Comparison of ENCODE assay signal across 8 cellular contexts in genomic region chr9:129549684-129550083, GRCh38.
DNase-seq lines count a peak whose midpoint lies in the region; ATAC-seq and TF ChIP-seq lines count a peak whose summit lies in the region.

No MANE protein-coding gene starts in this region.

- H3K27ac Mint-ChIP-seq in stimulated activated naive CD8-positive, alpha-beta T cell treated with anti-CD3 and anti-CD28 coated beads, Interleukin-15, Interleukin-2, amounts not matched to agents 100 ng/mL and 50 ng/mL, for 24 hours = no peak overlapping the region

- ATAC-seq in stimulated activated naive CD8-positive, alpha-beta T cell treated with anti-CD3 and anti-CD28 coated beads, Interleukin-15, Interleukin-2, amounts not matched to agents 100 U/mL and 50 U/mL, for 24 hours = no peak
- peak; percentile 57 for ATAC-seq in aorta (ENCODE audit: low FRiP score)
- ATAC-seq in GM19324 (IDR thresholded peaks at IDR 0.05; ENCODE audit: low FRiP score, unreplicated experiment) = no peak

- H3K9me3 ChIP-seq in esophagus squamous epithelium = no peaks in the 10 kb centered on the region
- H3K9me3 ChIP-seq in muscle layer of duodenum (ENCODE audit: control insufficient read depth in 1 of 2, low read length in 2 of 2) = no peaks in the 10 kb centered on the region
- no peaks in the 10 kb centered on the region for H3K9me3 ChIP-seq in aorta (ENCODE audit: control insufficient read depth, low read length)

- H3K27me3 ChIP-seq in esophagus squamous epithelium (peaks cover 0 to 33% (median 0%) of the 10 kb centered on the region in 4 donors), muscle layer of duodenum (ENCODE audit: low read depth, low read length) (no peaks in the 10 kb centered on the region), aorta (ENCODE audit: control insufficient read depth in 1 of 2, insufficient read depth in 2 of 2, low read length in 1 of 2) (no peaks in the 10 kb centered on the region)

- peaks cover 5% of the 10 kb centered on the region for H3K4me1 Mint-ChIP-seq in stimulated activated naive CD8-positive, alpha-beta T cell treated with anti-CD3 and anti-CD28 coated beads, Interleukin-15, Interleukin-2, amounts not matched to agents 100 ng/mL and 50 ng/mL, for 24 hours (ENCODE audit: low read depth)

- H3K4me3 Mint-ChIP-seq in stimulated activated naive CD8-positive, alpha-beta T cell treated with anti-CD3 and anti-CD28 coated beads, Interleukin-15, Interleukin-2, amounts not matched to agents 100 ng/mL and 50 ng/mL, for 24 hours = peak overlapping the region; percentile 58

- H3K4me3 ChIP-seq in esophagus squamous epithelium = peak overlapping the region; percentile 24 to 69 (median 44)
- peak overlapping the region in 1 of 2 donors; percentile 55 for H3K4me3 ChIP-seq in muscle layer of duodenum (ENCODE audit: low read depth in 1 of 2, low read length in 2 of 2)
- H3K4me3 ChIP-seq in aorta (ENCODE audit: low read length in 2 of 2) = peak overlapping the region; percentile 28 to 35

- no peak for TF ChIP-seq POLR2A in esophagus squamous epithelium (IDR thresholded peaks at IDR 0.05)

- intact Hi-C loops in esophagus squamous epithelium (cut with DNase I) = no loop called here
- intact Hi-C loops in aorta (cut with DNase I) = loop anchor here (2.0 to 10.0 kb wide), 3 partner anchors 47 to 55 kb away; no protein-coding TSS in a partner anchor

- WGBS in esophagus squamous epithelium, 2 donors = 41 to 48% methylated on average over 7 to 8 of the region's 30 CpGs
- 12 to 25% methylated on average over 20 to 30 of the region's 30 CpGs for WGBS in aorta, 2 donors

- H3K27ac ChIP-seq in esophagus squamous epithelium = peak overlapping the region; percentile 53 to 86 (median 73)
- peak overlapping the region; percentile 41 for H3K27ac ChIP-seq in muscle layer of duodenum (ENCODE audit: low read length)
- H3K27ac ChIP-seq in aorta (ENCODE audit: low read depth in 1 of 2, low read length in 2 of 2) = peak overlapping the region in 1 of 2 donors; percentile 95

- H3K36me3 ChIP-seq in esophagus squamous epithelium (no peaks in the 10 kb centered on the region), muscle layer of duodenum (ENCODE audit: control insufficient read depth in 1 of 2, insufficient read depth in 2 of 2, low read length in 2 of 2) (no peaks in the 10 kb centered on the region), aorta (ENCODE audit: control insufficient read depth in 1 of 2, insufficient read depth in 2 of 2, low read length in 1 of 2) (no peaks in the 10 kb centered on the region)

- no peaks in the 10 kb centered on the region for H3K36me3 Mint-ChIP-seq in stimulated activated naive CD8-positive, alpha-beta T cell treated with anti-CD3 and anti-CD28 coated beads, Interleukin-15, Interleukin-2, amounts not matched to agents 100 ng/mL and 50 ng/mL, for 24 hours (ENCODE audit: low read depth)

- peaks cover 39% of the 10 kb centered on the region for H3K27me3 Mint-ChIP-seq in stimulated activated naive CD8-positive, alpha-beta T cell treated with anti-CD3 and anti-CD28 coated beads, Interleukin-15, Interleukin-2, amounts not matched to agents 100 ng/mL and 50 ng/mL, for 24 hours

- no peak for DNase-seq in stimulated activated naive CD8-positive, alpha-beta T cell treated with anti-CD3 and anti-CD28 coated beads, Interleukin-15, Interleukin-2, amounts not matched to agents 100 U/mL and 50 U/mL, for 24 hours
- DNase-seq in esophagus squamous epithelium (lab: John Stamatoyannopoulos, UW) = no peak
- peak; percentile 75 to 86 for DNase-seq in aorta
- DNase-seq in HT-29 (ENCODE audit: low spot score) = no peak
- no peak for DNase-seq in GF-D8 (lab: John Stamatoyannopoulos, UW)

- no peak for TF ChIP-seq CTCF in esophagus squamous epithelium (IDR thresholded peaks at IDR 0.05)

- no peaks in the 10 kb centered on the region for H3K9me3 Mint-ChIP-seq in stimulated activated naive CD8-positive, alpha-beta T cell treated with anti-CD3 and anti-CD28 coated beads, Interleukin-15, Interleukin-2, amounts not matched to agents 100 ng/mL and 50 ng/mL, for 24 hours

- peaks cover 4 to 32% (median 19%) of the 10 kb centered on the region in 3 donors for H3K4me1 ChIP-seq in esophagus squamous epithelium
- no peaks in the 10 kb centered on the region for H3K4me1 ChIP-seq in muscle layer of duodenum (ENCODE audit: control insufficient read depth in 1 of 2, insufficient read depth in 2 of 2, low read length in 2 of 2)
- no peaks in the 10 kb centered on the region for H3K4me1 ChIP-seq in aorta (ENCODE audit: control insufficient read depth in 1 of 2, insufficient read depth in 2 of 2, low read length in 2 of 2)

Comparison
In these comparisons a context has a peak if more than half of its experiments do, and no peak if none do; other contexts are left out.
1. DNase-seq: peak in aorta (2 of 2); none in stimulated activated naive CD8-positive, alpha-beta T cell treated with anti-CD3 and anti-CD28 coated beads, Interleukin-15, Interleukin-2, amounts not matched to agents 100 U/mL and 50 U/mL, for 24 hours (single experiment), esophagus squamous epithelium (single experiment), HT-29 (single experiment) and GF-D8 (single experiment).